ENCODE assay signal across 18 cellular contexts in genomic region chr14:23137221-23138172, GRCh38. TPM values are rescaled to one million over a fixed set of nuclear protein-coding genes. Genes with fewer than 3 reads are reported as not detected.
DNase-seq lines count a peak whose midpoint lies in the region; TF ChIP-seq lines count a peak whose summit lies in the region.
"Had no signal": no experiment of that assay in that cellular context is flagged by ENCODE, and none has a peak within 500 bp of the region (broad histone marks: within the 10 kb centered on the region; RNA-seq: fewer than 3 reads in every experiment).

No MANE protein-coding gene starts in this region.

- TF ChIP-seq CTCF in HEK293 (tag by site-specific recombination; IDR thresholded peaks at IDR 0.05) (no peak), neural progenitor cell (IDR thresholded peaks at IDR 0.05) (no peak)

- no peak overlapping the region for H2AFZ ChIP-seq in neural progenitor cell (replicated peaks)

- peaks cover 6% of the 10 kb centered on the region for H3K27me3 Mint-ChIP-seq in neural progenitor cell (ENCODE audit: insufficient read depth, low read depth)
- H3K27me3 Mint-ChIP-seq: activated CD4-positive, alpha-beta T cell treated with anti-CD3 and anti-CD28 coated beads, Interleukin-2, amount 10 ng/mL, durations not matched to agents 24 days and 14 days; activated naive CD8-positive, alpha-beta T cell treated with anti-CD3 and anti-CD28 coated beads, Interleukin-2, amount 50 U/mL, for 24 hours had no signal

- H3K4me3 ChIP-seq in HEK293 (ENCODE audit: low read depth, low read length), result no peak overlapping the region
- H3K4me3 ChIP-seq in esophagus (ENCODE audit: low read depth in 1 of 2, low read length in 2 of 2), result no peak overlapping the region
- no peak overlapping the region for H3K4me3 ChIP-seq in neural progenitor cell
- H3K4me3 ChIP-seq: mucosa of descending colon, tibial nerve had no signal

- peaks cover 4% of the 10 kb centered on the region for H4K20me1 ChIP-seq in neural progenitor cell (ENCODE audit: low read depth)

- CTCF ChIA-PET in HEK293 (lab: Yijun Ruan, JAX), result interaction anchor here (0.5 to 1.3 kb wide), 5 partner anchors 17 to 224 kb away, joined by 3 to 4 read pairs (median 3); no protein-coding TSS in a partner anchor

- no peak overlapping the region for H3K9ac ChIP-seq in neural progenitor cell

- H3K4me1 ChIP-seq in HEK293 (ENCODE audit: control insufficient read depth, insufficient read depth, low read length), result 0 out of 2 replicates have a peak, but pooled peaks cover 2% of the 10 kb centered on the region
- peaks cover 0 to 7% of the 10 kb centered on the region in 2 donors for H3K4me1 ChIP-seq in esophagus (ENCODE audit: control insufficient read depth in 2 of 2, insufficient read depth in 2 of 2, low read length in 1 of 2)
- no peaks in the 10 kb centered on the region for H3K4me1 ChIP-seq in neural progenitor cell
- H3K4me1 ChIP-seq: tibial nerve had no signal

- no peak overlapping the region for H3K4me2 ChIP-seq in neural progenitor cell

- no peaks in the 10 kb centered on the region for H3K9me3 Mint-ChIP-seq in neural progenitor cell
- H3K9me3 Mint-ChIP-seq: activated CD4-positive, alpha-beta T cell treated with anti-CD3 and anti-CD28 coated beads, Interleukin-2, amount 10 ng/mL, durations not matched to agents 24 days and 14 days; activated naive CD8-positive, alpha-beta T cell treated with anti-CD3 and anti-CD28 coated beads, Interleukin-2, amount 50 U/mL, for 24 hours had no signal

- WGBS in esophagus, 2 donors, result 57 to 66% methylated on average over 15 of the region's 15 CpGs

- H3K79me2 ChIP-seq in neural progenitor cell (ENCODE audit: low read depth), result no peaks in the 10 kb centered on the region

- no peak overlapping the region for H3K4me3 Mint-ChIP-seq in neural progenitor cell
- H3K4me3 Mint-ChIP-seq: activated CD4-positive, alpha-beta T cell treated with anti-CD3 and anti-CD28 coated beads, Interleukin-2, amount 10 ng/mL, durations not matched to agents 24 days and 14 days; activated naive CD8-positive, alpha-beta T cell treated with anti-CD3 and anti-CD28 coated beads, Interleukin-2, amount 50 U/mL, for 24 hours had no signal

- H3F3A ChIP-seq in neural progenitor cell (ENCODE audit: low read depth), result no peaks in the 10 kb centered on the region

- peaks cover 0 to 8% of the 10 kb centered on the region in 2 experiments; a peak in 2 of 3 replicates for H3K36me3 ChIP-seq in HEK293 (ENCODE audit: control insufficient read depth in 2 of 2, insufficient read depth in 1 of 2, low read length in 2 of 2)
- H3K36me3 ChIP-seq in esophagus (ENCODE audit: control insufficient read depth in 2 of 2, insufficient read depth in 2 of 2, low read length in 1 of 2), result peaks cover 9 to 20% of the 10 kb centered on the region in 2 donors
- H3K36me3 ChIP-seq in neural progenitor cell, result no peaks in the 10 kb centered on the region

- no peaks in the 10 kb centered on the region for H3K9me3 ChIP-seq in HEK293 (ENCODE audit: control insufficient read depth, insufficient read depth, low read depth, low read length)
- no peaks in the 10 kb centered on the region for H3K9me3 ChIP-seq in esophagus (ENCODE audit: control insufficient read depth in 2 of 2, insufficient read depth in 1 of 2, low read depth in 1 of 2, low read length in 1 of 2)
- no peaks in the 10 kb centered on the region for H3K9me3 ChIP-seq in neural progenitor cell (ENCODE audit: low read depth)
- H3K9me3 ChIP-seq: mucosa of descending colon, tibial nerve had no signal

- H3K27ac Mint-ChIP-seq in neural progenitor cell, result peak overlapping the region; percentile 14
- H3K27ac Mint-ChIP-seq: activated CD4-positive, alpha-beta T cell treated with anti-CD3 and anti-CD28 coated beads, Interleukin-2, amount 10 ng/mL, durations not matched to agents 24 days and 14 days; activated naive CD8-positive, alpha-beta T cell treated with anti-CD3 and anti-CD28 coated beads, Interleukin-2, amount 50 U/mL, for 24 hours had no signal

- H3K27ac ChIP-seq in HEK293 (ENCODE audit: extremely low read depth, low read depth, low read length) (no peak overlapping the region), esophagus (ENCODE audit: low read depth in 2 of 2, low read length in 1 of 2) (peak overlapping the region; percentile 75 to 81), neural progenitor cell (no peak overlapping the region)
- H3K27ac ChIP-seq: tibial nerve had no signal

- peaks cover 24% of the 10 kb centered on the region for H3K36me3 Mint-ChIP-seq in neural progenitor cell

- POLR2A ChIA-PET in HEK293 (lab: Yijun Ruan, JAX), result no interaction called here

- no peaks in the 10 kb centered on the region for H3K27me3 ChIP-seq in esophagus (ENCODE audit: control insufficient read depth in 1 of 2, insufficient read depth in 2 of 2, low read length in 2 of 2)
- H3K27me3 ChIP-seq in neural progenitor cell, result no peaks in the 10 kb centered on the region
- H3K27me3 ChIP-seq: tibial nerve had no signal

- DNase-seq in NCI-H446 treated with DMSO at 0.1 percent for 48 hours (lab: John Stamatoyannopoulos, UW), result peak; percentile 50
- DNase-seq in neural progenitor cell (ENCODE audit: low spot score), result no peak
- DNase-seq in DMS114 treated with DMSO at 0.1 percent for 48 hours (lab: John Stamatoyannopoulos, UW; ENCODE audit: unreplicated experiment), result no peak
- no peak for DNase-seq in NCI-H187 (lab: John Stamatoyannopoulos, UW)
- DNase-seq in NK-92 (lab: John Stamatoyannopoulos, UW; ENCODE audit: unreplicated experiment), result no peak
- no peak for DNase-seq in HK-2 (ENCODE audit: unreplicated experiment)
- DNase-seq: activated CD4-positive, alpha-beta T cell treated with anti-CD3 and anti-CD28 coated beads, Interleukin-2, amount 10 ng/mL, durations not matched to agents 24 days and 14 days; activated naive CD8-positive, alpha-beta T cell treated with anti-CD3 and anti-CD28 coated beads, Interleukin-2, amount 50 U/mL, for 24 hours; activated T-cell treated with anti-CD3 and anti-CD28 coated beads, Interleukin-2, amount 50 U/mL, for 48 hours; cortex of kidney; mucosa of descending colon; T-helper 2 cell had no signal

- peaks cover 14% of the 10 kb centered on the region for H3K4me1 Mint-ChIP-seq in neural progenitor cell
- H3K4me1 Mint-ChIP-seq: activated CD4-positive, alpha-beta T cell treated with anti-CD3 and anti-CD28 coated beads, Interleukin-2, amount 10 ng/mL, durations not matched to agents 24 days and 14 days; activated naive CD8-positive, alpha-beta T cell treated with anti-CD3 and anti-CD28 coated beads, Interleukin-2, amount 50 U/mL, for 24 hours had no signal

TF ChIP-seq in HEK293, 187 proteins besides CTCF, POLR2A, EP300 and RAD21 (continues in another document):
- TF ChIP-seq PATZ1 (tag by site-specific recombination; IDR thresholded peaks at IDR 0.05) (no peak), PRDM10 (tag by site-specific recombination; IDR thresholded peaks at IDR 0.05) (peak; percentile 37; the same call in 1 of the 2 replicates)

RNA-seq across cellular contexts. Expression of gene CEBPE, which starts 18.4 kb away (rescaled TPM):
- under 1 TPM in 1 of 2 donors, not detected in 1; 0.02 TPM for polyA plus RNA-seq in esophagus
- not detected in 2 replicates for total RNA-seq in neural progenitor cell (ENCODE audit: low replicate concordance)
- total RNA-seq: HT-29, mucosa of descending colon, NCI-H460, tibial nerve had no signal

RNA-seq across cellular contexts. Expression of gene CIROP, which starts 32.7 kb away (rescaled TPM):
- polyA plus RNA-seq in esophagus, result under 1 TPM in 1 of 2 donors, not detected in 1; 0.01 TPM
- 0.06 TPM in 1 of 2 replicates, not detected in the other for total RNA-seq in neural progenitor cell (ENCODE audit: low replicate concordance)
- total RNA-seq: activated CD4-positive, alpha-beta T cell treated with anti-CD3 and anti-CD28 coated beads, Interleukin-2, amount 10 ng/mL, durations not matched to agents 24 days and 14 days; HT-29; NCI-H460; posterior vena cava; tibial nerve had no signal

RNA-seq across cellular contexts. Expression of gene C14orf119, which starts 42.2 kb away (rescaled TPM):
- polyA plus RNA-seq in esophagus, result 10 to 100 TPM; 14.9 to 38.4 TPM
- total RNA-seq in neural progenitor cell (ENCODE audit: low replicate concordance), result 32.0 and 37.5 TPM in 2 replicates

RNA-seq across cellular contexts. Expression of gene ACIN1, which starts 42.6 kb away (rescaled TPM):
- 100 to 1,000 TPM in 1 of 2 donors, 10 to 100 TPM in 1; 70.5 to 136 TPM for polyA plus RNA-seq in esophagus
- total RNA-seq in neural progenitor cell (ENCODE audit: low replicate concordance), result 184 and 215 TPM in 2 replicates

RNA-seq across cellular contexts. Expression of gene SLC7A8, which starts 46.0 kb away (rescaled TPM):
- 10 to 100 TPM; 27.5 to 33.4 TPM for polyA plus RNA-seq in esophagus
- total RNA-seq in neural progenitor cell (ENCODE audit: low replicate concordance), result 56.5 and 83.7 TPM in 2 replicates
- total RNA-seq: activated CD4-positive, alpha-beta T cell treated with anti-CD3 and anti-CD28 coated beads, Interleukin-2, amount 10 ng/mL, durations not matched to agents 24 days and 14 days had no signal

Comparison
In these comparisons a context has a peak if more than half of its experiments do, and no peak if none do; other contexts are left out.
1. H3K27ac ChIP-seq: peak in esophagus (2 of 2); none in HEK293 (single experiment) and neural progenitor cell (single experiment).